Comparison of ENCODE assay signal across 12 cellular contexts in the genomic region with DNA sequence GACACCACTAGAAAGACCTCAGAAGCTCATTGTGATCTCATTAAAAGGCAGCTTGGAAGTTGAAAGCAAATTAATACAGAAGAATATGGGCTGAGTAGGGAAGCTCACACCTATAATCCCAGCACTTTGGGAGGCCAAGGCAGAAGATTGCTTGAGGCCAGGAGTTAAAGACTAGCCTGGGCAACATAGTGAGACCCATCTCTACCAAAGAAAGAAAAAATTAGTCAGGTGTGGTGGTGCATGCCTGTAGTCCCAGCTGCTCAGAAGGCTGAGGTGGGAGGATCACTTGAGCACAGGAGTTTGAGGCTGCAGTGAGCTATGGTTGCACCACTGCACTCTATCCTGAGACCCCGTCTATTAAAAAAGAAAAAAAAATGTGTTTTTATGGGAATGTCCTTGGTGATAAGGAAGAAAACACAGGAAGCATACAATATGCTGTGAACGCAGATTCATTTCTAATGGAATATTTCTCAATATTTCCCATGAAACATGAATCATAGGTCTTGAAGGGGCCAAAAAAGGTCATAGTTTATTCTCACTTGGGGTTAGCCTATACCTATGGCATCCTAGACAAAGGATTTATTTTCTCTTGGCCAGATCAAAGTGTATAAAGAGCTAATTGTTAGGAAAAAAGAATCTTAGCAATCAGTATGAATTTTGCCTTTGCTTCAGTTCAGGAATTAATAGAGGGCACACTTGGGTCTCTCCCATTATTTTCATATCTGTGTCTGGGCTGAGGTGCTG.
DNase-seq lines count a peak whose midpoint lies in the region; ATAC-seq and TF ChIP-seq lines count a peak whose summit lies in the region.
"Had no signal": no experiment of that assay in that cellular context is flagged by ENCODE, and none has a peak within 500 bp of the region (broad histone marks: within the 10 kb centered on the region; RNA-seq: fewer than 3 reads in every experiment).

No MANE protein-coding gene starts in this region.

- H3K27me3 ChIP-seq in BLaER1 treated with 17β-estradiol and CSF1 and Interleukin-3, amounts not matched to agents 10 nM and 100 nM = no peaks in the 10 kb centered on the region
- H3K27me3 ChIP-seq in Panc1 (ENCODE audit: control insufficient read depth, insufficient read depth, low read length) = no peaks in the 10 kb centered on the region
- H3K27me3 ChIP-seq in esophagus (ENCODE audit: control insufficient read depth in 1 of 2, insufficient read depth in 2 of 2, low read length in 2 of 2) = no peaks in the 10 kb centered on the region
- no peaks in the 10 kb centered on the region for H3K27me3 ChIP-seq in neutrophil

- ATAC-seq in Panc1 = peak; percentile 5
- no peak for ATAC-seq in GM18520 (IDR thresholded peaks at IDR 0.05; ENCODE audit: unreplicated experiment)

- no peaks in the 10 kb centered on the region for H3K9me3 ChIP-seq in BLaER1 treated with 17β-estradiol and CSF1 and Interleukin-3, amounts not matched to agents 10 nM and 100 nM (replicated peaks in 1 of 11)
- H3K9me3 ChIP-seq in Panc1 (ENCODE audit: control insufficient read depth, insufficient read depth, low read depth, low read length) (no peaks in the 10 kb centered on the region), esophagus (ENCODE audit: control insufficient read depth in 2 of 2, insufficient read depth in 1 of 2, low read depth in 1 of 2, low read length in 1 of 2) (no peaks in the 10 kb centered on the region), neutrophil (no peaks in the 10 kb centered on the region)
- H3K9me3 ChIP-seq: Caco-2 had no signal

- no peak overlapping the region for H3K4me3 ChIP-seq in BLaER1 treated with 17β-estradiol and CSF1 and Interleukin-3, amounts not matched to agents 10 nM and 100 nM
- H3K4me3 ChIP-seq in Panc1 (ENCODE audit: low read depth in 2 of 2, low read length in 2 of 2) = no peak overlapping the region
- no peak overlapping the region for H3K4me3 ChIP-seq in esophagus (ENCODE audit: low read depth in 1 of 2, low read length in 2 of 2)
- H3K4me3 ChIP-seq in neutrophil (ENCODE audit: low read depth in 1 of 2, low read length in 1 of 2) = no peak overlapping the region

- in situ Hi-C loops in Panc1 (cut with HindIII; ENCODE audit: low pct_unique_long_range_greater_than_20kb, low sequenced_read_pairs) = no loop called here

- TF ChIP-seq CTCF in Panc1 (IDR thresholded peaks at IDR 0.05) (no peak), neutrophil (IDR thresholded peaks at IDR 0.05) (no peak)

- intact Hi-C loops in Panc1 (cut with micrococcal nuclease; ENCODE audit: unreplicated experiment) = loop anchor here (5.0 kb wide), 1 partner anchor 95 kb away; no protein-coding TSS in a partner anchor

- peak overlapping the region in 4 of 11 experiments; percentile 29 to 46 (median 36); a peak in 4 of 22 replicates for H3K9ac ChIP-seq in BLaER1 treated with 17β-estradiol and CSF1 and Interleukin-3, amounts not matched to agents 10 nM and 100 nM

- peaks cover 0 to 14% (median 0%) of the 10 kb centered on the region in 11 experiments; a peak in 3 of 22 replicates for H4K20me1 ChIP-seq in BLaER1 treated with 17β-estradiol and CSF1 and Interleukin-3, amounts not matched to agents 10 nM and 100 nM

- CTCF ChIA-PET in Panc1 (lab: Charles Lee) = no interaction called here

- BruUV-seq in Panc1 (replicated peaks; lab: Mats Ljungman, UMichigan) = no TSS peak

- no peak for DNase-seq in Panc1 (ENCODE audit: low read depth, low spot score)
- DNase-seq in COLO668 (lab: John Stamatoyannopoulos, UW; ENCODE audit: unreplicated experiment) = no peak
- DNase-seq in HK-2 (ENCODE audit: unreplicated experiment) = no peak
- DNase-seq in OCI-M2 (lab: John Stamatoyannopoulos, UW; ENCODE audit: unreplicated experiment) = no peak
- DNase-seq: activated naive CD4-positive, alpha-beta T cell treated with anti-CD3 and anti-CD28 coated beads, Interleukin-2, amount 10 ng/mL, durations not matched to agents 7 days and 5 days; Caco-2; hippocampal formation; retina had no signal

- peaks cover 25 to 100% (median 83%) of the 10 kb centered on the region in 10 experiments for H3K4me1 ChIP-seq in BLaER1 treated with 17β-estradiol and CSF1 and Interleukin-3, amounts not matched to agents 10 nM and 100 nM
- peaks cover 97% of the 10 kb centered on the region for H3K4me1 ChIP-seq in Panc1 (ENCODE audit: control insufficient read depth, insufficient read depth, low read length)
- peaks cover 0 to 5% of the 10 kb centered on the region in 2 donors for H3K4me1 ChIP-seq in esophagus (ENCODE audit: control insufficient read depth in 2 of 2, insufficient read depth in 2 of 2, low read length in 1 of 2)
- peaks cover 100% of the 10 kb centered on the region in 2 experiments for H3K4me1 ChIP-seq in neutrophil (ENCODE audit: control insufficient read depth in 1 of 2, insufficient read depth in 1 of 2, low read depth in 1 of 2, low read length in 1 of 2)

- POLR2A ChIA-PET in Panc1 (lab: Charles Lee) = interaction anchor here (0.6 to 1.6 kb wide), 2 partner anchors 30 to 489 kb away, joined by 3 read pairs; no protein-coding TSS in a partner anchor

- H3K27ac ChIP-seq in BLaER1 treated with 17β-estradiol and CSF1 and Interleukin-3, amounts not matched to agents 10 nM and 100 nM = peak overlapping the region in 10 of 11 experiments; percentile 19 to 76 (median 54); a peak in 18 of 22 replicates
- H3K27ac ChIP-seq in Panc1 (ENCODE audit: low read length) (peak overlapping the region; percentile 97), esophagus (ENCODE audit: low read depth in 2 of 2, low read length in 1 of 2) (peak overlapping the region; percentile 5 to 23), neutrophil (peak overlapping the region; percentile 95)

- peaks cover 0 to 40% (median 27%) of the 10 kb centered on the region in 11 experiments; a peak in 15 of 22 replicates for H3K36me3 ChIP-seq in BLaER1 treated with 17β-estradiol and CSF1 and Interleukin-3, amounts not matched to agents 10 nM and 100 nM
- H3K36me3 ChIP-seq in Panc1 (ENCODE audit: control insufficient read depth, insufficient read depth, low read length) (peaks cover 3% of the 10 kb centered on the region; the same call in 1 of the 2 replicates), esophagus (ENCODE audit: control insufficient read depth in 2 of 2, insufficient read depth in 2 of 2, low read length in 1 of 2) (no peaks in the 10 kb centered on the region), neutrophil (no peaks in the 10 kb centered on the region)

- WGBS in esophagus, 2 donors = 40 to 50% methylated on average over 2 of the region's 2 CpGs

- peak overlapping the region in 8 of 11 experiments; percentile 16 to 76 (median 57); a peak in 16 of 22 replicates for H3K4me2 ChIP-seq in BLaER1 treated with 17β-estradiol and CSF1 and Interleukin-3, amounts not matched to agents 10 nM and 100 nM

Comparison
In these comparisons a context has a peak if more than half of its experiments do, and no peak if none do; other contexts are left out.
1. H3K27ac ChIP-seq: peak in every context shown above with its lines; median percentile 97 in Panc1; 95 in neutrophil; 54 in BLaER1 treated with 17β-estradiol and CSF1 and Interleukin-3, amounts not matched to agents 10 nM and 100 nM; 14 in esophagus.